Comparison of ENCODE assay signal across 17 cellular contexts in the genomic region with DNA sequence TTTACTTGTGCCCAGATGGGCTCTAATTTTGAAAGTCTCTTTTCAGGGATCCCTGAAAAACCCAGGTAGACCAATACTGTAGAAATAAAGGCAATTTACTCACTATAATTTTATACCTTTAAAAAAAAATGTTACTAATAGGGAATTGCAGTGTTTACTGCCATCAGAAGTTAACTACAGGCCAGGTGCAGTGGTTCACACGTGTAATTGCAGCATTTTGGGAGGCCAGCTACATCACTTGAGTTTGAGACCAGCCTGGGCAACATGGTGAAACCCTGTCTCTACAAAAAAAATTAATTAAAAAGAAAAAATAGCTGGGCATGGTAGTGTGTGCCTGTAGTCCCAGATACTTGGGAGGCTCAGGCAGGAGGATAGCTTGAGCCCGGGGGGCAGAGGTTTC. TPM values are rescaled to one million over a fixed set of nuclear protein-coding genes. Genes with fewer than 3 reads are reported as not detected.
A peak's percentile ranks its signal among the peaks of the same experiment; 100 is the strongest.
DNase-seq lines count a peak whose midpoint lies in the region; ATAC-seq, FAIRE-seq and TF ChIP-seq lines count a peak whose summit lies in the region.
"Had no signal": no experiment of that assay in that cellular context is flagged by ENCODE, and none has a peak within 500 bp of the region (broad histone marks: within the 10 kb centered on the region; RNA-seq: fewer than 3 reads in every experiment).

No MANE protein-coding gene starts in this region.

- H3K4ac ChIP-seq in trophoblast cell (ENCODE audit: low read depth, low read length) = peak overlapping the region; percentile 83

- 20% methylated on average over 2 of the region's 2 CpGs for WGBS in GM12878 (ENCODE audit: insufficient coverage, insufficient replicate concordance, low lambda C conversion rate, missing lambda C conversion rate)
- no CpG with 5 or more reads among the region's 2 CpGs for WGBS in trophoblast cell (ENCODE audit: extremely low coverage, insufficient coverage, insufficient read length)

- H4K91ac ChIP-seq in trophoblast cell (ENCODE audit: low read depth, low read length) = no peak overlapping the region

- H3K9me3 Mint-ChIP-seq in activated naive CD8-positive, alpha-beta T cell treated with anti-CD3 and anti-CD28 coated beads, Interleukin-2, amount 50 U/mL, for 24 hours = peaks cover 12% of the 10 kb centered on the region
- H3K9me3 Mint-ChIP-seq in activated naive CD8-positive, alpha-beta T cell treated with anti-CD3 and anti-CD28 coated beads for 36 hours = peaks cover 8% of the 10 kb centered on the region

- no peak for DNase-seq in activated naive CD8-positive, alpha-beta T cell treated with anti-CD3 and anti-CD28 coated beads, Interleukin-2, amount 50 U/mL, for 24 hours
- DNase-seq in activated naive CD8-positive, alpha-beta T cell treated with anti-CD3 and anti-CD28 coated beads for 36 hours = no peak
- DNase-seq in GM12878 (ENCODE audit: low read depth, low spot score) = no peak
- DNase-seq in trophoblast cell = no peak
- DNase-seq in activated CD4-positive, alpha-beta T cell treated with anti-CD3 and anti-CD28 coated beads, Interleukin-2, amount 50 U/mL, for 48 hours = no peak
- no peak for DNase-seq in ascending aorta (ENCODE audit: low spot score in 2 of 2)
- DNase-seq: 8988T, DMS79 treated with DMSO at 0.1 percent for 48 hours, H7, NCI-H1417 treated with DMSO at 0.1 percent for 48 hours, NCI-H2029, NCI-H82, PC-3 had no signal

- no peaks in the 10 kb centered on the region for H3K27me3 ChIP-seq in GM12878 (replicated peaks in 1 of 2; ENCODE audit: control insufficient read depth in 2 of 2, insufficient read depth in 2 of 2, low read length in 1 of 2)
- no peaks in the 10 kb centered on the region for H3K27me3 ChIP-seq in trophoblast cell (ENCODE audit: insufficient read depth, low read length)
- no peaks in the 10 kb centered on the region for H3K27me3 ChIP-seq in ascending aorta
- H3K27me3 ChIP-seq: BLaER1 treated with 17β-estradiol and CSF1 and Interleukin-3, amounts not matched to agents 10 nM and 100 nM; SJSA1 had no signal

- H3K79me2 ChIP-seq in GM12878 (ENCODE audit: control insufficient read depth, insufficient read depth, low read length) (peaks cover 97% of the 10 kb centered on the region), trophoblast cell (ENCODE audit: control insufficient read depth, insufficient read depth, low read length, poor library complexity) (peaks cover 5% of the 10 kb centered on the region)

- H2BK120ac ChIP-seq in trophoblast cell (ENCODE audit: insufficient read depth, low read length, poor library complexity) = no peak overlapping the region

- no peak overlapping the region for H3K18ac ChIP-seq in trophoblast cell (ENCODE audit: low read length)

- in situ Hi-C loops in GM12878 (cut with MboI) = no loop called here

- intact Hi-C loops in GM12878 (cut with micrococcal nuclease; ENCODE audit: unreplicated experiment) = loop anchor here (10.0 kb wide), 1 partner anchor 193 kb away; no protein-coding TSS in a partner anchor
- intact Hi-C loops in ascending aorta (cut with DNase I) = no loop called here

- H3K4me3 Mint-ChIP-seq in activated naive CD8-positive, alpha-beta T cell treated with anti-CD3 and anti-CD28 coated beads, Interleukin-2, amount 50 U/mL, for 24 hours = no peak overlapping the region
- no peak overlapping the region for H3K4me3 Mint-ChIP-seq in activated naive CD8-positive, alpha-beta T cell treated with anti-CD3 and anti-CD28 coated beads for 36 hours

- H3K27ac Mint-ChIP-seq in activated naive CD8-positive, alpha-beta T cell treated with anti-CD3 and anti-CD28 coated beads, Interleukin-2, amount 50 U/mL, for 24 hours = peak overlapping the region; percentile 57
- no peak overlapping the region for H3K27ac Mint-ChIP-seq in activated naive CD8-positive, alpha-beta T cell treated with anti-CD3 and anti-CD28 coated beads for 36 hours

- FAIRE-seq in GM12878 (lab: Jason Lieb, UNC) = no peak

- TF ChIP-seq RAD21 in GM12878 (IDR thresholded peaks at IDR 0.05; ENCODE audit: insufficient read depth, low read depth, low read length) = no peak

- no peak overlapping the region for H2AFZ ChIP-seq in GM12878 (ENCODE audit: control insufficient read depth, low read depth, low read length)
- H2AFZ ChIP-seq in trophoblast cell (ENCODE audit: insufficient read depth, low read length, poor library complexity) = no peak overlapping the region

- RAD21 ChIA-PET in GM12878 (lab: Charles Lee; ENCODE audit: unreplicated experiment) = interaction anchor here (0.8 to 2.0 kb wide), 7 partner anchors 8 to 176 kb away, joined by 3 to 11 read pairs (median 4); no protein-coding TSS in a partner anchor

- H3K36me3 Mint-ChIP-seq in activated naive CD8-positive, alpha-beta T cell treated with anti-CD3 and anti-CD28 coated beads, Interleukin-2, amount 50 U/mL, for 24 hours (ENCODE audit: low read depth) = peaks cover 33% of the 10 kb centered on the region
- peaks cover 44% of the 10 kb centered on the region for H3K36me3 Mint-ChIP-seq in activated naive CD8-positive, alpha-beta T cell treated with anti-CD3 and anti-CD28 coated beads for 36 hours

- H3K27ac ChIP-seq in GM12878 (ENCODE audit: control insufficient read depth, insufficient read depth) (peak overlapping the region; percentile 5; the same call in 1 of the 2 replicates), trophoblast cell (ENCODE audit: low read depth, low read length) (no peak overlapping the region), ascending aorta (no peak overlapping the region)
- H3K27ac ChIP-seq: BLaER1 treated with 17β-estradiol and CSF1 and Interleukin-3, amounts not matched to agents 10 nM and 100 nM; SJSA1 had no signal

- H3K4me1 ChIP-seq in GM12878 (ENCODE audit: control insufficient read depth, insufficient read depth, low read length) (peaks cover 8% of the 10 kb centered on the region), trophoblast cell (ENCODE audit: control insufficient read depth in 1 of 2, insufficient read depth in 2 of 2, low read length in 2 of 2) (peaks cover 0 to 2% of the 10 kb centered on the region in 2 experiments), ascending aorta (peaks cover 0 to 17% of the 10 kb centered on the region in 2 donors)
- H3K4me1 ChIP-seq: SJSA1 had no signal

- 0 out of 6 replicates have a peak, but pooled peaks of 1 of the 3 experiments have one; percentile 6 for TF ChIP-seq CTCF in GM12878 (IDR thresholded peaks at IDR 0.05 in 2 of 3, conservative IDR thresholded peaks at IDR 0.05 in 1 of 3; ENCODE audit: control insufficient read depth in 2 of 3, extremely low read depth in 1 of 3, insufficient read depth in 1 of 3, low read depth in 3 of 3, low read length in 3 of 3)
- TF ChIP-seq CTCF in ascending aorta (IDR thresholded peaks at IDR 0.05) = no peak

- peaks cover 65% of the 10 kb centered on the region for H3K4me1 Mint-ChIP-seq in activated naive CD8-positive, alpha-beta T cell treated with anti-CD3 and anti-CD28 coated beads, Interleukin-2, amount 50 U/mL, for 24 hours
- H3K4me1 Mint-ChIP-seq in activated naive CD8-positive, alpha-beta T cell treated with anti-CD3 and anti-CD28 coated beads for 36 hours = peaks cover 58% of the 10 kb centered on the region

- H4K20me1 ChIP-seq in GM12878 (ENCODE audit: control insufficient read depth, insufficient read depth) = no peaks in the 10 kb centered on the region

- TF ChIP-seq EP300 in GM12878 (IDR thresholded peaks at IDR 0.05; ENCODE audit: borderline replicate concordance in 1 of 2, control insufficient read depth in 1 of 2, low read depth in 2 of 2, low read length in 2 of 2) = no peak

- no peak for ATAC-seq in activated naive CD8-positive, alpha-beta T cell treated with anti-CD3 and anti-CD28 coated beads, Interleukin-2, amount 50 U/mL, for 24 hours
- ATAC-seq in GM12878 = peak; percentile 47
- no peak for ATAC-seq in HG03025 (IDR thresholded peaks at IDR 0.05; ENCODE audit: low FRiP score, unreplicated experiment)
- ATAC-seq in GM21576 (IDR thresholded peaks at IDR 0.05; ENCODE audit: unreplicated experiment) = no peak
- ATAC-seq: PC-3 had no signal

- H2BK5ac ChIP-seq in trophoblast cell (ENCODE audit: low read depth, low read length, poor library complexity) = no peak overlapping the region

- H3K23ac ChIP-seq in trophoblast cell (ENCODE audit: low read length) = no peak overlapping the region

- no peak for TF ChIP-seq POLR2A in GM12878 (IDR thresholded peaks at IDR 0.05; ENCODE audit: low read depth, low read length)

- H3K4me2 ChIP-seq in GM12878 (ENCODE audit: control insufficient read depth, insufficient read depth) (no peak overlapping the region; the same call in 1 of the 2 replicates), trophoblast cell (ENCODE audit: low read length) (no peak overlapping the region)
- H3K4me2 ChIP-seq: BLaER1 treated with 17β-estradiol and CSF1 and Interleukin-3, amounts not matched to agents 10 nM and 100 nM had no signal

- POLR2A ChIA-PET in GM12878 (lab: Charles Lee) = interaction anchor here (0.8 to 1.7 kb wide), 5 partner anchors 12 to 31 kb away, joined by 4 to 6 read pairs (median 5); no protein-coding TSS in a partner anchor

- no peak overlapping the region for H4K8ac ChIP-seq in trophoblast cell (ENCODE audit: low read depth, low read length)

- H3K9ac ChIP-seq in GM12878 (ENCODE audit: control insufficient read depth, insufficient read depth, low read length) (no peak overlapping the region), trophoblast cell (ENCODE audit: low read length) (no peak overlapping the region)
- H3K9ac ChIP-seq: BLaER1 treated with 17β-estradiol and CSF1 and Interleukin-3, amounts not matched to agents 10 nM and 100 nM had no signal

- H3K4me3 ChIP-seq in GM12878 = no peak overlapping the region
- no peak overlapping the region for H3K4me3 ChIP-seq in trophoblast cell (ENCODE audit: low read depth, low read length)
- H3K4me3 ChIP-seq in ascending aorta = no peak overlapping the region
- H3K4me3 ChIP-seq: BLaER1 treated with 17β-estradiol and CSF1 and Interleukin-3, amounts not matched to agents 10 nM and 100 nM; SJSA1 had no signal

- H4K12ac ChIP-seq in trophoblast cell (ENCODE audit: low read depth, low read length) = no peak overlapping the region

- H3K27me3 Mint-ChIP-seq in activated naive CD8-positive, alpha-beta T cell treated with anti-CD3 and anti-CD28 coated beads, Interleukin-2, amount 50 U/mL, for 24 hours = no peaks in the 10 kb centered on the region
- H3K27me3 Mint-ChIP-seq in activated naive CD8-positive, alpha-beta T cell treated with anti-CD3 and anti-CD28 coated beads for 36 hours = no peaks in the 10 kb centered on the region

- no peak overlapping the region for H2AK5ac ChIP-seq in trophoblast cell (ENCODE audit: low read length)

- H3K14ac ChIP-seq in trophoblast cell (ENCODE audit: low read length) = no peak overlapping the region

- SMC1A ChIA-PET in GM12878 (lab: Charles Lee; ENCODE audit: uncharacterized antibody, unreplicated experiment) = interaction anchor here (0.8 to 12.1 kb wide), 7 partner anchors 8 to 75 kb away, joined by 4 to 169 read pairs (median 6); no protein-coding TSS in a partner anchor

- CTCF ChIA-PET in GM12878 (lab: Yijun Ruan, JAX) = interaction anchor here (0.9 to 1.6 kb wide), 3 partner anchors 11 to 31 kb away, joined by 4 to 8 read pairs (median 5); no protein-coding TSS in a partner anchor

- no peaks in the 10 kb centered on the region for H3K36me3 ChIP-seq in GM12878 (ENCODE audit: control insufficient read depth in 2 of 2, insufficient read depth in 2 of 2, low read length in 1 of 2)
- H3K36me3 ChIP-seq in trophoblast cell (ENCODE audit: control insufficient read depth in 1 of 2, insufficient read depth in 2 of 2, low read length in 2 of 2) = no peaks in the 10 kb centered on the region
- H3K36me3 ChIP-seq in ascending aorta = no peaks in the 10 kb centered on the region
- H3K36me3 ChIP-seq: SJSA1 had no signal

- no peak overlapping the region for H2BK12ac ChIP-seq in trophoblast cell (ENCODE audit: low read length)

- H3K79me1 ChIP-seq in trophoblast cell (ENCODE audit: low read length) = no peaks in the 10 kb centered on the region

- H3K9me3 ChIP-seq in GM12878 (replicated peaks; ENCODE audit: control insufficient read depth, insufficient read depth, low read length) (no peaks in the 10 kb centered on the region; the same call in 1 of the 3 replicates), trophoblast cell (ENCODE audit: insufficient read depth, low read depth, low read length) (no peaks in the 10 kb centered on the region), ascending aorta (no peaks in the 10 kb centered on the region)
- H3K9me3 ChIP-seq: SJSA1 had no signal

- BruUV-seq in GM12878 (replicated peaks; lab: Mats Ljungman, UMichigan) = no TSS peak

RNA-seq across cellular contexts. Expression of gene USP12, which starts 10.2 kb away (rescaled TPM):
- 10 to 100 TPM; 48.4 to 48.9 TPM for total RNA-seq in activated naive CD8-positive, alpha-beta T cell treated with anti-CD3 and anti-CD28 coated beads for 36 hours
- total RNA-seq in GM12878 (2013; cell fraction: nucleolus; rRNA removed) = 56.8 and 62.0 TPM in 2 replicates
- total RNA-seq in GM12878 (2014; rRNA removed) = 23.6 and 25.7 TPM in 2 replicates
- 30.8 and 33.9 TPM in 2 replicates for total RNA-seq in GM12878 (2014; rRNA removed; fragmentation: Illumina TruSeq; extraction: Trizol)
- 28.4 and 30.7 TPM in 2 replicates for total RNA-seq in GM12878 (2021)
- 16.7 TPM for polyA plus RNA-seq in GM12878 (2011; ENCODE audit: low read depth)
- 25.6 and 43.0 TPM in 2 replicates for polyA plus RNA-seq in GM12878 (2011; rRNA removed)
- polyA plus RNA-seq in GM12878 (2011; cell fraction: cytosol; rRNA removed) = 6.6 and 7.8 TPM in 2 replicates
- 9.3 and 10.5 TPM in 2 replicates for polyA plus RNA-seq in GM12878 (2011; cell fraction: nucleus; rRNA removed)
- 19.5 and 25.3 TPM in 2 replicates for polyA plus RNA-seq in GM12878 (2012)
- polyA plus RNA-seq in GM12878 (2014; fragmentation: Illumina TruSeq; extraction: Trizol) = 32.2 and 43.5 TPM in 2 replicates
- 1 to 10 TPM; 3.5 to 9.1 TPM for polyA plus RNA-seq in GM12878 (2014; fragmentation: Nextera tagmentation; extraction: Ambion mirVana)
- polyA plus RNA-seq in GM12878 (2014; rRNA removed) = 21.0 and 22.6 TPM in 2 replicates
- 10 to 100 TPM in 1 of 2 experiments, 1 to 10 TPM in 1; 6.4 to 29.6 TPM for polyA plus RNA-seq in GM12878 (2016; fragmentation: Nextera tagmentation; extraction: Ambion mirVana)
- 12.4 and 18.1 TPM in 2 replicates for polyA minus RNA-seq in GM12878 (2011; rRNA and poly(A)+ RNA removed)
- polyA minus RNA-seq in GM12878 (2011; cell fraction: cytosol; rRNA and poly(A)+ RNA removed) = 5.6 and 8.2 TPM in 2 replicates
- polyA minus RNA-seq in GM12878 (2011; cell fraction: nucleus; rRNA and poly(A)+ RNA removed) = 10.9 and 12.2 TPM in 2 replicates
- polyA plus RNA-seq in trophoblast cell (2013) = 27.7 and 29.0 TPM in 2 replicates
- 8.7 TPM for total RNA-seq in ascending aorta
